ENCODE assay signal across 20 cellular contexts in genomic region chr4:43816107-43816506, GRCh38.
"Had no signal": no experiment of that assay in that cellular context is flagged by ENCODE, and none has a peak within 500 bp of the region (broad histone marks: within the 10 kb centered on the region; RNA-seq: fewer than 3 reads in every experiment).

No MANE protein-coding gene starts in this region.

- H3K27me3 Mint-ChIP-seq: activated CD4-positive, alpha-beta T cell treated with anti-CD3 and anti-CD28 coated beads, Interleukin-2, amount 10 ng/mL, durations not matched to agents 24 days and 14 days; activated T-cell treated with anti-CD3 and anti-CD28 coated beads, Interleukin-2, amount 50 U/mL, for 24 hours; dendritic cell treated with granulocyte-macrophage colony-stimulating factor and Interleukin-4, amounts not matched to agents 40 ng/mL and 50 ng/mL, for 4 days; effector memory CD8-positive, alpha-beta T cell had no signal

- DNase-seq: activated CD4-positive, alpha-beta T cell treated with anti-CD3 and anti-CD28 coated beads, Interleukin-2, amount 10 ng/mL, durations not matched to agents 24 days and 14 days; activated CD8-positive, alpha-beta T cell treated with anti-CD3 and anti-CD28 coated beads, Interleukin-2, amount 10 ng/mL, durations not matched to agents 7 days and 5 days; activated naive CD4-positive, alpha-beta T cell treated with anti-CD3 and anti-CD28 coated beads for 36 hours; activated T-cell treated with anti-CD3 and anti-CD28 coated beads, Interleukin-2, amount 50 U/mL, for 24 hours; aorta; effector memory CD8-positive, alpha-beta T cell; foreskin fibroblast; islet precursor cell; left colon; lower lobe of right lung; nucleus accumbens; posterior cingulate gyrus; stimulated activated CD4-positive, alpha-beta T cell treated with anti-CD3 and anti-CD28 coated beads, Interleukin-2, amount 100 ng/mL, for 24 hours; stimulated activated naive CD8-positive, alpha-beta T cell treated with anti-CD3 and anti-CD28 coated beads, Interleukin-15, Interleukin-2, amounts not matched to agents 100 U/mL and 50 U/mL, for 24 hours; uterus had no signal

- H3K36me3 Mint-ChIP-seq: mesothelial cell of epicardium had no signal

- H3K4me3 Mint-ChIP-seq: activated CD4-positive, alpha-beta T cell treated with anti-CD3 and anti-CD28 coated beads, Interleukin-2, amount 10 ng/mL, durations not matched to agents 24 days and 14 days; activated CD8-positive, alpha-beta T cell treated with anti-CD3 and anti-CD28 coated beads, Interleukin-2, amount 10 ng/mL, durations not matched to agents 7 days and 5 days; activated naive CD4-positive, alpha-beta T cell treated with anti-CD3 and anti-CD28 coated beads for 36 hours; activated T-cell treated with anti-CD3 and anti-CD28 coated beads, Interleukin-2, amount 50 U/mL, for 24 hours; dendritic cell treated with granulocyte-macrophage colony-stimulating factor and Interleukin-4, amounts not matched to agents 40 ng/mL and 50 ng/mL, for 4 days; effector memory CD8-positive, alpha-beta T cell; mesothelial cell of epicardium; nephron; T-helper 1 cell treated with Interleukin-12 subunit alpha and Interleukin-12 subunit beta and Interleukin-4 antibody, amounts not matched to agents 30 μg/mL and 1 μg/mL, for 36 hours had no signal

- H3K27ac Mint-ChIP-seq: activated CD4-positive, alpha-beta T cell treated with anti-CD3 and anti-CD28 coated beads, Interleukin-2, amount 10 ng/mL, durations not matched to agents 24 days and 14 days; activated CD8-positive, alpha-beta T cell treated with anti-CD3 and anti-CD28 coated beads, Interleukin-2, amount 10 ng/mL, durations not matched to agents 7 days and 5 days; activated naive CD4-positive, alpha-beta T cell treated with anti-CD3 and anti-CD28 coated beads for 36 hours; activated T-cell treated with anti-CD3 and anti-CD28 coated beads, Interleukin-2, amount 50 U/mL, for 24 hours; activated T-helper 2 cell treated with anti-CD3 and anti-CD28 coated beads, Interferon-gamma antibody, Interleukin-2, Interleukin-4, amounts not matched to agents 10 μg/mL and 5 μg/mL and 100 μg/mL, durations not matched to agents 14 hours and 24 hours and 36 hours; dendritic cell treated with granulocyte-macrophage colony-stimulating factor and Interleukin-4, amounts not matched to agents 40 ng/mL and 50 ng/mL, for 4 days; effector memory CD8-positive, alpha-beta T cell; mesothelial cell of epicardium; nephron; T-helper 1 cell treated with Interleukin-12 subunit alpha and Interleukin-12 subunit beta and Interleukin-4 antibody, amounts not matched to agents 30 μg/mL and 1 μg/mL, for 36 hours had no signal

- H3K4me1 Mint-ChIP-seq: activated CD4-positive, alpha-beta T cell treated with anti-CD3 and anti-CD28 coated beads, Interleukin-2, amount 10 ng/mL, durations not matched to agents 24 days and 14 days had no signal

- H3K9me3 Mint-ChIP-seq: activated CD4-positive, alpha-beta T cell treated with anti-CD3 and anti-CD28 coated beads, Interleukin-2, amount 10 ng/mL, durations not matched to agents 24 days and 14 days had no signal
